Comparison of ENCODE assay signal across 16 cellular contexts in the genomic region with DNA sequence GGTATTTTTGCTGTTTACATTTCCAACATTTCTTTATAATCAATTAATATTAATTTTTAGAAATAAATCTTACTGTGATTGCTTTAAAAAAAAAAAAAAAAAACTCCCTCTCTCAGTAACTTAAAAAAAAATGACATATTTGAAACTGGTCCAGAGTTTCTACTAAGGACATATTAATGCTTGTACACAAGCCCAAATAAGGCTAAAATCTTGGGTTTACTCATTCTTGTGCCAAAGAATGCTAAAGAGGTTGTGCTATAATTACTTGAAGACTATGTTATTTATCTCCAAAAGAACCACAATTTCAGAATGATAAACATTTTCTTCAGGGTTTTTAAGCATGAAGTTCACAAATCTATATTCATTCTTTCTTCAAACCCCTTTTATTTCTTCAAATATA. TPM values are rescaled to one million over a fixed set of nuclear protein-coding genes. Genes with fewer than 3 reads are reported as not detected.
DNase-seq lines count a peak whose midpoint lies in the region; ATAC-seq, FAIRE-seq and TF ChIP-seq lines count a peak whose summit lies in the region.
"Had no signal": no experiment of that assay in that cellular context is flagged by ENCODE, and none has a peak within 500 bp of the region (broad histone marks: within the 10 kb centered on the region; RNA-seq: fewer than 3 reads in every experiment).

No MANE protein-coding gene starts in this region.

- H4K20me1 ChIP-seq in IMR-90 (ENCODE audit: insufficient read depth, low read length): no peaks in the 10 kb centered on the region

- H3K36me3 ChIP-seq in IMR-90 (ENCODE audit: control insufficient read depth, insufficient read depth, low read length) (peaks cover 20% of the 10 kb centered on the region), esophagus muscularis mucosa (peaks cover 10 to 48% (median 38%) of the 10 kb centered on the region in 4 donors), pancreas (peaks cover 0 to 22% (median 4%) of the 10 kb centered on the region in 3 donors)

- BruUV-seq in IMR-90 (replicated peaks; lab: Mats Ljungman, UMichigan): no TSS peak

- TF ChIP-seq CTCF in AG04449 (IDR thresholded peaks at IDR 0.05; ENCODE audit: insufficient read depth, low read length, missing control alignments) (no peak), IMR-90 (conservative IDR thresholded peaks at IDR 0.05; ENCODE audit: low read depth, low read length) (no peak), esophagus muscularis mucosa (IDR thresholded peaks at IDR 0.05) (no peak), pancreas (IDR thresholded peaks at IDR 0.05) (no peak)

- H3K9ac ChIP-seq in IMR-90 (ENCODE audit: low read depth, low read length): peak overlapping the region; percentile 63; the same call in 1 of the 2 replicates

- no peak overlapping the region for H3K4ac ChIP-seq in IMR-90 (ENCODE audit: low read depth, low read length)

- peak; percentile 73 for ATAC-seq in IMR-90 (ENCODE audit: low read depth)
- ATAC-seq in pancreas: no peak
- no peak for ATAC-seq in GM21528 (IDR thresholded peaks at IDR 0.05; ENCODE audit: low FRiP score, unreplicated experiment)
- ATAC-seq in GM21619 (IDR thresholded peaks at IDR 0.05; ENCODE audit: unreplicated experiment): no peak
- ATAC-seq: activated CD8-positive, alpha-beta T cell treated with anti-CD3 and anti-CD28 coated beads, Interleukin-2, amount 10 ng/mL, durations not matched to agents 7 days and 5 days; activated naive CD4-positive, alpha-beta T cell treated with anti-CD3 and anti-CD28 coated beads, Interleukin-2, amount 50 U/mL, for 72 hours; naive thymus-derived CD8-positive, alpha-beta T cell had no signal

- H3K4me2 ChIP-seq in IMR-90 (ENCODE audit: low read depth, low read length): peak overlapping the region; percentile 74; the same call in 1 of the 2 replicates

- TF ChIP-seq POLR2A in IMR-90 (IDR thresholded peaks at IDR 0.05; ENCODE audit: low read depth, low read length) (no peak), esophagus muscularis mucosa (IDR thresholded peaks at IDR 0.05; ENCODE audit: low read depth) (no peak)

- no peak overlapping the region for H3K18ac ChIP-seq in IMR-90 (ENCODE audit: low read depth, low read length)

- FAIRE-seq in pancreas (lab: Jason Lieb, UNC): peak; percentile 86
- FAIRE-seq: endothelial cell of umbilical vein, urothelium cell line had no signal

- no peak overlapping the region for H3K4me3 ChIP-seq in AG04449 (ENCODE audit: low read depth, low read length)
- no peak overlapping the region for H3K4me3 ChIP-seq in IMR-90 (ENCODE audit: insufficient read depth, low read depth, low read length)
- H3K4me3 ChIP-seq in esophagus muscularis mucosa: peak overlapping the region in 2 of 4 donors; percentile 28 to 37
- no peak overlapping the region for H3K4me3 ChIP-seq in pancreas

- in situ Hi-C loops in IMR-90 (cut with MboI; ENCODE audit: low sequenced_read_pairs): no loop called here

- H3K27me3 ChIP-seq in IMR-90 (ENCODE audit: control insufficient read depth, insufficient read depth, low read length) (no peaks in the 10 kb centered on the region), esophagus muscularis mucosa (no peaks in the 10 kb centered on the region), pancreas (no peaks in the 10 kb centered on the region)

- peak overlapping the region; percentile 89 for H2BK5ac ChIP-seq in IMR-90 (ENCODE audit: low read depth, low read length, poor library complexity, severe bottlenecking)

- H2AFZ ChIP-seq in IMR-90 (replicated peaks; ENCODE audit: low read length, poor library complexity): no peak overlapping the region

- H3K27ac ChIP-seq in IMR-90 (ENCODE audit: insufficient read depth, low read length) (peak overlapping the region; percentile 50; the same call in 1 of the 2 replicates), esophagus muscularis mucosa (replicated peaks in 1 of 4) (peak overlapping the region; percentile 79 to 92 (median 86)), pancreas (no peak overlapping the region)
- H3K27ac ChIP-seq: C4-2B had no signal

- no peak for TF ChIP-seq EP300 in esophagus muscularis mucosa (IDR thresholded peaks at IDR 0.05)

- H4K91ac ChIP-seq in IMR-90 (ENCODE audit: insufficient read depth, low read depth, low read length): no peak overlapping the region

- H3K4me1 ChIP-seq in IMR-90 (ENCODE audit: control insufficient read depth, insufficient read depth, low read length) (peaks cover 8% of the 10 kb centered on the region), esophagus muscularis mucosa (peaks cover 36 to 76% (median 66%) of the 10 kb centered on the region in 4 donors), pancreas (peaks cover 8 to 14% (median 8%) of the 10 kb centered on the region in 3 donors)

- H2BK20ac ChIP-seq in IMR-90 (ENCODE audit: low read depth, low read length): no peak overlapping the region

- TF ChIP-seq RAD21 in IMR-90 (IDR thresholded peaks at IDR 0.05; ENCODE audit: low read length): no peak

- H4K8ac ChIP-seq in IMR-90 (ENCODE audit: low read depth in 2 of 2, low read length in 2 of 2): peak overlapping the region in 1 of 2 experiments; percentile 69; a peak in 1 of 4 replicates

- no peak overlapping the region for H3K14ac ChIP-seq in IMR-90 (replicated peaks; ENCODE audit: low read depth, low read length)

- H3K79me1 ChIP-seq in IMR-90 (ENCODE audit: low read depth in 1 of 2, low read length in 2 of 2): peaks cover 17 to 20% of the 10 kb centered on the region in 2 experiments; a peak in 3 of 4 replicates

- DNase-seq in AG04449 (ENCODE audit: low read depth, low spot score) (peak; percentile 24), IMR-90 (peak; percentile 71), esophagus muscularis mucosa (ENCODE audit: extremely low spot score) (no peak), pancreas (no peak), COLO829 (ENCODE audit: low spot score) (no peak), foreskin melanocyte (no peak)
- DNase-seq: activated CD8-positive, alpha-beta T cell treated with anti-CD3 and anti-CD28 coated beads, Interleukin-2, amount 10 ng/mL, durations not matched to agents 7 days and 5 days; Kasumi-1; naive thymus-derived CD8-positive, alpha-beta T cell; small intestine had no signal

- intact Hi-C loops in IMR-90 (cut with micrococcal nuclease): no loop called here
- intact Hi-C loops in esophagus muscularis mucosa (cut with DNase I): loop anchor here (5.0 kb wide), 1 partner anchor 38 kb away; the partner anchor contains the start of gene PHF14
- intact Hi-C loops in pancreas (cut with DNase I): no loop called here

- POLR2A ChIA-PET in AG04449 (lab: Yijun Ruan, JAX) (no interaction called here), IMR-90 (lab: Charles Lee; ENCODE audit: unreplicated experiment) (no interaction called here)

- no peak overlapping the region for H2BK120ac ChIP-seq in IMR-90 (ENCODE audit: low read depth, low read length)

- no peaks in the 10 kb centered on the region for H3K9me1 ChIP-seq in IMR-90 (ENCODE audit: insufficient read depth, low read length)

- no peaks in the 10 kb centered on the region for H3K9me3 ChIP-seq in IMR-90 (ENCODE audit: control insufficient read depth, insufficient read depth, low read length)
- no peaks in the 10 kb centered on the region for H3K9me3 ChIP-seq in esophagus muscularis mucosa
- no peaks in the 10 kb centered on the region for H3K9me3 ChIP-seq in pancreas

- H2AK5ac ChIP-seq in IMR-90 (ENCODE audit: low read depth, low read length): no peak overlapping the region

- dilution Hi-C loops in IMR-90 (cut with HindIII; ENCODE audit: low sequenced_read_pairs, unreplicated experiment): no loop called here

- H3K23ac ChIP-seq in IMR-90 (ENCODE audit: low read depth, low read length): no peak overlapping the region

- H2AK9ac ChIP-seq in IMR-90 (replicated peaks; ENCODE audit: low read depth, low read length, poor library complexity): no peak overlapping the region

- H3K56ac ChIP-seq in IMR-90 (ENCODE audit: extremely low read depth, insufficient read depth, low read length): no peak overlapping the region

- CTCF ChIA-PET in AG04449 (lab: Yijun Ruan, JAX): no interaction called here
- CTCF ChIA-PET in IMR-90 (lab: Yijun Ruan, JAX): no interaction called here

- no peak overlapping the region for H4K5ac ChIP-seq in IMR-90 (ENCODE audit: low read depth, low read length)

- H2BK15ac ChIP-seq in IMR-90 (ENCODE audit: low read depth, low read length): no peak overlapping the region

TF ChIP-seq in IMR-90, 13 proteins besides CTCF, POLR2A, EP300 and RAD21 (continues in another document):
- TF ChIP-seq MAFK (IDR thresholded peaks at IDR 0.05; ENCODE audit: low read depth, low read length) (no peak), NFE2L2 (IDR thresholded peaks at IDR 0.05; ENCODE audit: low read depth, low read length) (no peak), FOS (IDR thresholded peaks at IDR 0.05; ENCODE audit: low read depth, low read length) (no peak), ELK1 (IDR thresholded peaks at IDR 0.05; ENCODE audit: borderline replicate concordance, low read depth, low read length) (no peak), SMC3 (IDR thresholded peaks at IDR 0.05; ENCODE audit: low read depth, low read length) (no peak), CEBPB (IDR thresholded peaks at IDR 0.05; ENCODE audit: low read depth, low read length) (no peak), BHLHE40 (IDR thresholded peaks at IDR 0.05; ENCODE audit: low read depth, low read length) (no peak), MAZ (IDR thresholded peaks at IDR 0.05; ENCODE audit: borderline replicate concordance, low read depth, low read length) (no peak)
- TF ChIP-seq, protein P1, sequence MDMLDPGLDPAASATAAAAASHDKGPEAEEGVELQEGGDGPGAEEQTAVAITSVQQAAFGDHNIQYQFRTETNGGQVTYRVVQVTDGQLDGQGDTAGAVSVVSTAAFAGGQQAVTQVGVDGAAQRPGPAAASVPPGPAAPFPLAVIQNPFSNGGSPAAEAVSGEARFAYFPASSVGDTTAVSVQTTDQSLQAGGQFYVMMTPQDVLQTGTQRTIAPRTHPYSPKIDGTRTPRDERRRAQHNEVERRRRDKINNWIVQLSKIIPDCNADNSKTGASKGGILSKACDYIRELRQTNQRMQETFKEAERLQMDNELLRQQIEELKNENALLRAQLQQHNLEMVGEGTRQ (IDR thresholded peaks at IDR 0.05; ENCODE audit: low read depth, low read length): no peak

RNA-seq across cellular contexts. Expression of gene PHF14, which starts 39.4 kb away (rescaled TPM):
- total RNA-seq in IMR-90 (2012; rRNA removed) (17.2 and 24.4 TPM in 2 replicates), esophagus muscularis mucosa (10 to 100 TPM; 23.0 to 50.7 (median 29.1) TPM), pancreas (10 to 100 TPM; 10.8 to 21.3 (median 15.3) TPM)
- polyA plus RNA-seq in IMR-90 (2012; rRNA removed) (7.5 and 8.7 TPM in 2 replicates), pancreas (10 to 100 TPM; 13.9 to 23.5 TPM)
- polyA plus RNA-seq in IMR-90 (2012; cell fraction: cytosol; rRNA removed): 1.1 and 1.7 TPM in 2 replicates
- 0.75 and 7.9 TPM in 2 replicates for polyA plus RNA-seq in IMR-90 (2012; cell fraction: nucleus; rRNA removed; ENCODE audit: low replicate concordance)

Comparison
In these comparisons a context has a peak if more than half of its experiments do, and no peak if none do; other contexts are left out.
1. DNase-seq: peak in AG04449 (single experiment) and IMR-90 (single experiment); none in esophagus muscularis mucosa (single experiment), pancreas (0 of 6), COLO829 (single experiment) and foreskin melanocyte (single experiment).
2. H3K27ac ChIP-seq: peak in IMR-90 (single experiment) and esophagus muscularis mucosa (4 of 4); none in pancreas (0 of 4).